1 cellular context compared by ENCODE assay signal in the genomic region with DNA sequence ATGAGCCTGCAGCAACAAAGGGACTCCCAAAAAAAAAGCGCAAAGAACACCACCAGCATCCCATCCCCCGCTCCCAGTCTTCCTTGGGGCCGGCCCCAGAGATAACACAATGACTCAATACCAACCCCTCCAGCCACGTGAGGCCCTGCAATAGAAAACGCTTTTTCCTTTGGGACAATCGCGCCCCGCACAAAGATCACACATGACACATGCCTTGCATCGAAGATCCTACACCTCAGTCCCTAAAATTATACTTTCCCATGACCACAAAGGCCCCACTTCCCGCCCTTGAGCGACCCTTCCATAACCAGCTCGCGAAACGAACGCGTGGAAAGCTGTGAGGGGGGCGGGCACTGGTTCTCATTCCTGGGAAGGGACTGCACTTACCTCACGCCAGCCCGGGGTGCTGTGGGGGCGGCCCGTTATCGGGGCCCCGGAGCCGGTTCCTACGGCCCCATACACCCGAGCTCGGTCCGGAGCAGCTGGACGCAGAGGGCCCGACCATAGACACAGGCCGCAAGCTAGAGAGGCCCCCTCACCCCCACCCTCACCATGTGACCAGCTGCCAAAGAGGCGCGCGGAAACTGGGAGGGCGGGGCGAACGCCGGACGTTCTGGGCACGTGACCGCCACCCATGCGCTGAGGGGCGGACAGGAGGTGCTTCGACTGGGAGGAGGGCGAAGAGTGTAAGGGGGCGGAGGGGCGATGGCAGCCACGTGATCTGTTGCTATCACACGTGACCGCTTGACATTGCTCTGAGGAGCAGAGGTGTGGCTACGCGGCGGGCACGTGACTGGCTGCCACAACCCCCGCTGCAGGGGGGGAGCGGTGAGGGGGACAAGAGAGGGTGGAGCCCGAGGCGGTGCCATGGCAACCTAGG.
TF ChIP-seq lines count a peak whose summit lies in the region.

A gene (minus strand): TSS at position 523 of the 880 bp plus-strand sequence. CDS start 593 bp downstream, outside the sequence.

TF ChIP-seq in K562, 482 proteins besides CTCF, POLR2A, EP300 and RAD21 (continued from another document and continues in another):
- TF ChIP-seq, protein P1, sequence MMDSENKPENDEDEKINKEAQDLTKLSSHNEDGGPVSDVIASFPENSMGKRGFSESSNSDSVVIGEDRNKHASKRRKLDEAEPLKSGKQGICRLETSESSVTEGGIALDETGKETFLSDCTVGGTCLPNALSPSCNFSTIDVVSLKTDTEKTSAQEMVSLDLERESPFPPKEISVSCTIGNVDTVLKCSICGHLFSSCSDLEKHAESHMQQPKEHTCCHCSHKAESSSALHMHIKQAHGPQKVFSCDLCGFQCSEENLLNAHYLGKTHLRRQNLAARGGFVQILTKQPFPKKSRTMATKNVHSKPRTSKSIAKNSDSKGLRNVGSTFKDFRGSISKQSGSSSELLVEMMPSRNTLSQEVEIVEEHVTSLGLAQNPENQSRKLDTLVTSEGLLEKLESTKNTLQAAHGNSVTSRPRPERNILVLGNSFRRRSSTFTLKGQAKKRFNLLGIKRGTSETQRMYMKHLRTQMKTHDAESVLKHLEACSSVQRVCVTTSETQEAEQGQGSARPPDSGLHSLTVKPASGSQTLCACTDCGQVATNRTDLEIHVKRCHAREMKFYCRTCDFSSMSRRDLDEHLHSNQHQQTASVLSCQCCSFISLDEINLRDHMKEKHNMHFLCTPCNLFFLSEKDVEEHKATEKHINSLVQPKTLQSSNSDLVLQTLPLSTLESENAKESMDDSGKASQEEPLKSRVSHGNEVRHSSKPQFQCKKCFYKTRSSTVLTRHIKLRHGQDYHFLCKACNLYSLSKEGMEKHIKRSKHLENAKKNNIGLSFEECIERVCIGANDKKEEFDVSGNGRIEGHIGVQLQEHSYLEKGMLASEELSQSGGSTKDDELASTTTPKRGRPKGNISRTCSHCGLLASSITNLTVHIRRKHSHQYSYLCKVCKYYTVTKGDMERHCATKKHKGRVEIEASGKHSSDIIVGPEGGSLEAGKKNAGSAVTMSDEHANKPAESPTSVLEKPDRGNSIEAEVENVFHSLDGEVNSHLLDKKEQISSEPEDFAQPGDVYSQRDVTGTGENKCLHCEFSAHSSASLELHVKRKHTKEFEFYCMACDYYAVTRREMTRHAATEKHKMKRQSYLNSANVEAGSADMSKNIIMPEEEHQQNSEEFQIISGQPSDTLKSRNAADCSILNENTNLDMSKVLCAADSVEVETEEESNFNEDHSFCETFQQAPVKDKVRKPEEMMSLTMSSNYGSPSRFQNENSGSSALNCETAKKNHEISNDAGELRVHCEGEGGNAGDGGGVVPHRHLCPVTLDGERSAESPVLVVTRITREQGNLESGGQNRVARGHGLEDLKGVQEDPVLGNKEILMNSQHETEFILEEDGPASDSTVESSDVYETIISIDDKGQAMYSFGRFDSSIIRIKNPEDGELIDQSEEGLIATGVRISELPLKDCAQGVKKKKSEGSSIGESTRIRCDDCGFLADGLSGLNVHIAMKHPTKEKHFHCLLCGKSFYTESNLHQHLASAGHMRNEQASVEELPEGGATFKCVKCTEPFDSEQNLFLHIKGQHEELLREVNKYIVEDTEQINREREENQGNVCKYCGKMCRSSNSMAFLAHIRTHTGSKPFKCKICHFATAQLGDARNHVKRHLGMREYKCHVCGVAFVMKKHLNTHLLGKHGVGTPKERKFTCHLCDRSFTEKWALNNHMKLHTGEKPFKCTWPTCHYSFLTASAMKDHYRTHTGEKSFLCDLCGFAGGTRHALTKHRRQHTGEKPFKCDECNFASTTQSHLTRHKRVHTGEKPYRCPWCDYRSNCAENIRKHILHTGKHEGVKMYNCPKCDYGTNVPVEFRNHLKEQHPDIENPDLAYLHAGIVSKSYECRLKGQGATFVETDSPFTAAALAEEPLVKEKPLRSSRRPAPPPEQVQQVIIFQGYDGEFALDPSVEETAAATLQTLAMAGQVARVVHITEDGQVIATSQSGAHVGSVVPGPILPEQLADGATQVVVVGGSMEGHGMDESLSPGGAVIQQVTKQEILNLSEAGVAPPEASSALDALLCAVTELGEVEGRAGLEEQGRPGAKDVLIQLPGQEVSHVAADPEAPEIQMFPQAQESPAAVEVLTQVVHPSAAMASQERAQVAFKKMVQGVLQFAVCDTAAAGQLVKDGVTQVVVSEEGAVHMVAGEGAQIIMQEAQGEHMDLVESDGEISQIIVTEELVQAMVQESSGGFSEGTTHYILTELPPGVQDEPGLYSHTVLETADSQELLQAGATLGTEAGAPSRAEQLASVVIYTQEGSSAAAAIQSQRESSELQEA (IDR thresholded peaks at IDR 0.05; ENCODE audit: low read depth), result peak; percentile 49; the same call in 1 of the 2 replicates
- TF ChIP-seq HMG20B (CRISPR knock-in tag; IDR thresholded peaks at IDR 0.05) (no peak), RUNX1 (IDR thresholded peaks at IDR 0.05; ENCODE audit: low read depth) (no peak), TAF1 (IDR thresholded peaks at IDR 0.05; ENCODE audit: control insufficient read depth, extremely low read depth, insufficient read depth, low read length, severe bottlenecking) (peak; percentile 66), FOXA1 (IDR thresholded peaks at IDR 0.05; ENCODE audit: borderline replicate concordance) (no peak), PTRF (tag; IDR thresholded peaks at IDR 0.05) (no peak), RBM14 (IDR thresholded peaks at IDR 0.05; ENCODE audit: borderline replicate concordance, insufficient read depth, low read depth, low read length) (no peak), ZNF644 (tag; IDR thresholded peaks at IDR 0.05; ENCODE audit: low read depth) (peak; percentile 75; the same call in 1 of the 2 replicates), ZNF699 (CRISPR knock-in tag; IDR thresholded peaks at IDR 0.05; ENCODE audit: insufficient replicate concordance) (no peak), RNF2 (IDR thresholded peaks at IDR 0.05) (peak; percentile 64), BRD4 (IDR thresholded peaks at IDR 0.05) (no peak; the same call in 1 of the 2 replicates), HOXB6 (CRISPR knock-in tag; IDR thresholded peaks at IDR 0.05; ENCODE audit: borderline replicate concordance) (no peak), ZNF436 (CRISPR knock-in tag; IDR thresholded peaks at IDR 0.05) (no peak), TCF3 (CRISPR knock-in tag; IDR thresholded peaks at IDR 0.05) (peak; percentile 39), PPARD (CRISPR knock-in tag; IDR thresholded peaks at IDR 0.05) (no peak), MEIS2 (IDR thresholded peaks at IDR 0.05; ENCODE audit: partially characterized antibody) (peak; percentile 70), RBM25 (IDR thresholded peaks at IDR 0.05; ENCODE audit: low read depth, low read length, severe bottlenecking) (no peak), TEAD4 (IDR thresholded peaks at IDR 0.05; ENCODE audit: low read length) (no peak), TEAD4 (CRISPR knock-in tag; IDR thresholded peaks at IDR 0.05; ENCODE audit: borderline replicate concordance) (no peak), MYNN (IDR thresholded peaks at IDR 0.05) (peak; percentile 57; the same call in 1 of the 2 replicates), MYNN (CRISPR knock-in tag; IDR thresholded peaks at IDR 0.05) (no peak), MAFG (tag; conservative IDR thresholded peaks at IDR 0.05) (0 out of 2 replicates have a peak, but pooled peaks have one; percentile 24), NR3C1 (CRISPR knock-in tag; IDR thresholded peaks at IDR 0.05) (no peak), SMC3 (conservative IDR thresholded peaks at IDR 0.05; ENCODE audit: insufficient read depth, low read depth, low read length) (no peak), KAT7 (CRISPR knock-in tag; IDR thresholded peaks at IDR 0.05; ENCODE audit: borderline replicate concordance) (peak; percentile 99; the same call in 1 of the 2 replicates), SRF (CRISPR knock-in tag; IDR thresholded peaks at IDR 0.05) (peak in 1 of 2 experiments; percentile 86; a peak in 1 of 4 replicates), RFX7 (CRISPR knock-in tag; IDR thresholded peaks at IDR 0.05) (no peak), POLR3A (IDR thresholded peaks at IDR 0.05; ENCODE audit: borderline replicate concordance, extremely low read depth, insufficient read depth, insufficient read length) (no peak), SMARCA4 (IDR thresholded peaks at IDR 0.05) (peak; percentile 88), ZNF347 (CRISPR knock-in tag; IDR thresholded peaks at IDR 0.05; ENCODE audit: low read depth) (no peak)
- TF ChIP-seq, protein P2, sequence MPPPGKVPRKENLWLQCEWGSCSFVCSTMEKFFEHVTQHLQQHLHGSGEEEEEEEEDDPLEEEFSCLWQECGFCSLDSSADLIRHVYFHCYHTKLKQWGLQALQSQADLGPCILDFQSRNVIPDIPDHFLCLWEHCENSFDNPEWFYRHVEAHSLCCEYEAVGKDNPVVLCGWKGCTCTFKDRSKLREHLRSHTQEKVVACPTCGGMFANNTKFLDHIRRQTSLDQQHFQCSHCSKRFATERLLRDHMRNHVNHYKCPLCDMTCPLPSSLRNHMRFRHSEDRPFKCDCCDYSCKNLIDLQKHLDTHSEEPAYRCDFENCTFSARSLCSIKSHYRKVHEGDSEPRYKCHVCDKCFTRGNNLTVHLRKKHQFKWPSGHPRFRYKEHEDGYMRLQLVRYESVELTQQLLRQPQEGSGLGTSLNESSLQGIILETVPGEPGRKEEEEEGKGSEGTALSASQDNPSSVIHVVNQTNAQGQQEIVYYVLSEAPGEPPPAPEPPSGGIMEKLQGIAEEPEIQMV (tag; conservative IDR thresholded peaks at IDR 0.05; ENCODE audit: low read depth), result peak; percentile 66; the same call in 1 of the 2 replicates
- TF ChIP-seq, protein P3, sequence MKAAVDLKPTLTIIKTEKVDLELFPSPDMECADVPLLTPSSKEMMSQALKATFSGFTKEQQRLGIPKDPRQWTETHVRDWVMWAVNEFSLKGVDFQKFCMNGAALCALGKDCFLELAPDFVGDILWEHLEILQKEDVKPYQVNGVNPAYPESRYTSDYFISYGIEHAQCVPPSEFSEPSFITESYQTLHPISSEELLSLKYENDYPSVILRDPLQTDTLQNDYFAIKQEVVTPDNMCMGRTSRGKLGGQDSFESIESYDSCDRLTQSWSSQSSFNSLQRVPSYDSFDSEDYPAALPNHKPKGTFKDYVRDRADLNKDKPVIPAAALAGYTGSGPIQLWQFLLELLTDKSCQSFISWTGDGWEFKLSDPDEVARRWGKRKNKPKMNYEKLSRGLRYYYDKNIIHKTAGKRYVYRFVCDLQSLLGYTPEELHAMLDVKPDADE (conservative IDR thresholded peaks at IDR 0.05; ENCODE audit: control insufficient read depth, low read depth, low read length), result no peak; the same call in none of the 2 replicates
- TF ChIP-seq, protein P4, sequence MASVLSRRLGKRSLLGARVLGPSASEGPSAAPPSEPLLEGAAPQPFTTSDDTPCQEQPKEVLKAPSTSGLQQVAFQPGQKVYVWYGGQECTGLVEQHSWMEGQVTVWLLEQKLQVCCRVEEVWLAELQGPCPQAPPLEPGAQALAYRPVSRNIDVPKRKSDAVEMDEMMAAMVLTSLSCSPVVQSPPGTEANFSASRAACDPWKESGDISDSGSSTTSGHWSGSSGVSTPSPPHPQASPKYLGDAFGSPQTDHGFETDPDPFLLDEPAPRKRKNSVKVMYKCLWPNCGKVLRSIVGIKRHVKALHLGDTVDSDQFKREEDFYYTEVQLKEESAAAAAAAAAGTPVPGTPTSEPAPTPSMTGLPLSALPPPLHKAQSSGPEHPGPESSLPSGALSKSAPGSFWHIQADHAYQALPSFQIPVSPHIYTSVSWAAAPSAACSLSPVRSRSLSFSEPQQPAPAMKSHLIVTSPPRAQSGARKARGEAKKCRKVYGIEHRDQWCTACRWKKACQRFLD (CRISPR knock-in tag; IDR thresholded peaks at IDR 0.05), result peak; percentile 95
- TF ChIP-seq, protein P5, sequence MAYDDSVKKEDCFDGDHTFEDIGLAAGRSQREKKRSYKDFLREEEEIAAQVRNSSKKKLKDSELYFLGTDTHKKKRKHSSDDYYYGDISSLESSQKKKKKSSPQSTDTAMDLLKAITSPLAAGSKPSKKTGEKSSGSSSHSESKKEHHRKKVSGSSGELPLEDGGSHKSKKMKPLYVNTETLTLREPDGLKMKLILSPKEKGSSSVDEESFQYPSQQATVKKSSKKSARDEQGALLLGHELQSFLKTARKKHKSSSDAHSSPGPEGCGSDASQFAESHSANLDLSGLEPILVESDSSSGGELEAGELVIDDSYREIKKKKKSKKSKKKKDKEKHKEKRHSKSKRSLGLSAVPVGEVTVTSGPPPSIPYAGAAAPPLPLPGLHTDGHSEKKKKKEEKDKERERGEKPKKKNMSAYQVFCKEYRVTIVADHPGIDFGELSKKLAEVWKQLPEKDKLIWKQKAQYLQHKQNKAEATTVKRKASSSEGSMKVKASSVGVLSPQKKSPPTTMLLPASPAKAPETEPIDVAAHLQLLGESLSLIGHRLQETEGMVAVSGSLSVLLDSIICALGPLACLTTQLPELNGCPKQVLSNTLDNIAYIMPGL (CRISPR knock-in tag; IDR thresholded peaks at IDR 0.05), result peak; percentile 80; the same call in 1 of the 2 replicates
- TF ChIP-seq, protein P6, sequence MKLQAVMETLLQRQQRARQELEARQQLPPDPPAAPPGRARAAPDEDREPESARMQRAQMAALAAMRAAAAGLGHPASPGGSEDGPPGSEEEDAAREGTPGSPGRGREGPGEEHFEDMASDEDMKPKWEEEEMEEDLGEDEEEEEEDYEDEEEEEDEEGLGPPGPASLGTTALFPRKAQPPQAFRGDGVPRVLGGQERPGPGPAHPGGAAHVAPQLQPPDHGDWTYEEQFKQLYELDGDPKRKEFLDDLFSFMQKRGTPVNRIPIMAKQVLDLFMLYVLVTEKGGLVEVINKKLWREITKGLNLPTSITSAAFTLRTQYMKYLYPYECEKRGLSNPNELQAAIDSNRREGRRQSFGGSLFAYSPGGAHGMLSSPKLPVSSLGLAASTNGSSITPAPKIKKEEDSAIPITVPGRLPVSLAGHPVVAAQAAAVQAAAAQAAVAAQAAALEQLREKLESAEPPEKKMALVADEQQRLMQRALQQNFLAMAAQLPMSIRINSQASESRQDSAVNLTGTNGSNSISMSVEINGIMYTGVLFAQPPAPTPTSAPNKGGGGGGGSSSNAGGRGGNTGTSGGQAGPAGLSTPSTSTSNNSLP (IDR thresholded peaks at IDR 0.05; ENCODE audit: borderline replicate concordance, low read depth, low read length), result no peak
- TF ChIP-seq, protein P7, sequence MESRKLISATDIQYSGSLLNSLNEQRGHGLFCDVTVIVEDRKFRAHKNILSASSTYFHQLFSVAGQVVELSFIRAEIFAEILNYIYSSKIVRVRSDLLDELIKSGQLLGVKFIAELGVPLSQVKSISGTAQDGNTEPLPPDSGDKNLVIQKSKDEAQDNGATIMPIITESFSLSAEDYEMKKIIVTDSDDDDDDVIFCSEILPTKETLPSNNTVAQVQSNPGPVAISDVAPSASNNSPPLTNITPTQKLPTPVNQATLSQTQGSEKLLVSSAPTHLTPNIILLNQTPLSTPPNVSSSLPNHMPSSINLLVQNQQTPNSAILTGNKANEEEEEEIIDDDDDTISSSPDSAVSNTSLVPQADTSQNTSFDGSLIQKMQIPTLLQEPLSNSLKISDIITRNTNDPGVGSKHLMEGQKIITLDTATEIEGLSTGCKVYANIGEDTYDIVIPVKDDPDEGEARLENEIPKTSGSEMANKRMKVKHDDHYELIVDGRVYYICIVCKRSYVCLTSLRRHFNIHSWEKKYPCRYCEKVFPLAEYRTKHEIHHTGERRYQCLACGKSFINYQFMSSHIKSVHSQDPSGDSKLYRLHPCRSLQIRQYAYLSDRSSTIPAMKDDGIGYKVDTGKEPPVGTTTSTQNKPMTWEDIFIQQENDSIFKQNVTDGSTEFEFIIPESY (CRISPR knock-in tag; IDR thresholded peaks at IDR 0.05), result no peak; the same call in none of the 2 replicates
- TF ChIP-seq, protein P8, sequence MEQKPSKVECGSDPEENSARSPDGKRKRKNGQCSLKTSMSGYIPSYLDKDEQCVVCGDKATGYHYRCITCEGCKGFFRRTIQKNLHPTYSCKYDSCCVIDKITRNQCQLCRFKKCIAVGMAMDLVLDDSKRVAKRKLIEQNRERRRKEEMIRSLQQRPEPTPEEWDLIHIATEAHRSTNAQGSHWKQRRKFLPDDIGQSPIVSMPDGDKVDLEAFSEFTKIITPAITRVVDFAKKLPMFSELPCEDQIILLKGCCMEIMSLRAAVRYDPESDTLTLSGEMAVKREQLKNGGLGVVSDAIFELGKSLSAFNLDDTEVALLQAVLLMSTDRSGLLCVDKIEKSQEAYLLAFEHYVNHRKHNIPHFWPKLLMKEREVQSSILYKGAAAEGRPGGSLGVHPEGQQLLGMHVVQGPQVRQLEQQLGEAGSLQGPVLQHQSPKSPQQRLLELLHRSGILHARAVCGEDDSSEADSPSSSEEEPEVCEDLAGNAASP (IDR thresholded peaks at IDR 0.05), result no peak
